8 cellular contexts compared by ENCODE assay signal in the genomic region with DNA sequence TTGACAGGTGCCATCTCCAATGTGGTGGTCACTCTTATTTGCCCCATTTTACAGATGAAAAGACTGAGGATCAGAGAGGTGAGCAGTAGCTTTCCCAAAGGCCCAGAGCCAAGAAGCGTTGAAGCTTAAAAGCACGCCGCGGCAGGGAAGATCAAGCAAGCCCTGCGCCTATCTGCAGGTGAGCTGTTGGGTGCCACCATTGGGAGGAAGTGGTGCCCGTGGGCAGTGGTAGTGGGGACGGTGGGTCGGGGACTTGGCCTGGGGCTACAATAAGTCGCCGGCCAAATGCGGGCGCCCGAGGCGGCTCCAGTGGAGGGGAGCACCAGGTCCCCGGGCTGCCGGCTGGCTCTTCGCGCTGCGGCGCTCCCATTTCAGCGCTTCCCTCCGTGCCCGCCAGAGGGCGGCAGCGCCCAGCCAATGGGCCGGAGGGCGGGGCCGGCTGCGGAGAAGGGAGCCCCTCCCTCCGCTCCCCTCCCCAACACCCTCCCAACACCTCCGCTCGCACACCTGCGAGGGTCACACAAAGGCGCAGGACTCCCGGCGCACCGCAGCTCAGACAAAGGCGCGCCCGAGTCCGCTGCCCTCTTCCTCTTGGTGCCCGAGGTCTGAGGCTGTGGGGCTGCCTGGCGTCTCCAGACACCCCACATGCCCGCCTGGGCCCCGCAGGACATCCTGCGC. TPM values are rescaled to one million over a fixed set of nuclear protein-coding genes. Genes with fewer than 3 reads are reported as not detected.
DNase-seq lines count a peak whose midpoint lies in the region; ATAC-seq and TF ChIP-seq lines count a peak whose summit lies in the region.

No MANE protein-coding gene starts in this region.

- WGBS in mesodermal cell (ENCODE audit: insufficient coverage in 2 of 2), 2 experiments: 11 to 17% methylated on average over 26 to 36 of the region's 46 CpGs

- ATAC-seq in HG03432 (IDR thresholded peaks at IDR 0.05; ENCODE audit: unreplicated experiment): peak; percentile 35
- ATAC-seq in activated CD8-positive, alpha-beta T cell treated with anti-CD3 and anti-CD28 coated beads, Interleukin-2, amount 10 ng/mL, durations not matched to agents 7 days and 5 days: peak; percentile 71
- ATAC-seq in effector memory CD8-positive, alpha-beta T cell (replicated peaks): peak; percentile 66

- H3K27ac ChIP-seq in mesodermal cell (ENCODE audit: low read depth, low read length, severe bottlenecking): no peak overlapping the region

- peak overlapping the region; percentile 86 for H3K4me3 Mint-ChIP-seq in activated CD8-positive, alpha-beta T cell treated with anti-CD3 and anti-CD28 coated beads, Interleukin-2, amount 10 ng/mL, durations not matched to agents 7 days and 5 days
- H3K4me3 Mint-ChIP-seq in effector memory CD8-positive, alpha-beta T cell: peak overlapping the region; percentile 80 to 96

- no peaks in the 10 kb centered on the region for H3K27me3 ChIP-seq in GM06990 (replicated peaks; ENCODE audit: control insufficient read depth, insufficient read depth, low read length)

- no peaks in the 10 kb centered on the region for H3K27me3 Mint-ChIP-seq in activated CD8-positive, alpha-beta T cell treated with anti-CD3 and anti-CD28 coated beads, Interleukin-2, amount 10 ng/mL, durations not matched to agents 7 days and 5 days (ENCODE audit: low read depth)
- H3K27me3 Mint-ChIP-seq in effector memory CD8-positive, alpha-beta T cell: no peaks in the 10 kb centered on the region

- H3K4me3 ChIP-seq in GM06990 (replicated peaks; ENCODE audit: low read depth, low read length): peak overlapping the region; percentile 68
- H3K4me3 ChIP-seq in mesodermal cell (ENCODE audit: extremely low read depth, insufficient read depth, low read length, poor library complexity, severe bottlenecking): peak overlapping the region; percentile 28

- TF ChIP-seq CTCF in GM06990 (IDR thresholded peaks at IDR 0.05; ENCODE audit: insufficient read depth, low read length, poor library complexity, severe bottlenecking): peak; percentile 91

- H3K36me3 Mint-ChIP-seq in activated CD8-positive, alpha-beta T cell treated with anti-CD3 and anti-CD28 coated beads, Interleukin-2, amount 10 ng/mL, durations not matched to agents 7 days and 5 days (ENCODE audit: low read depth): no peaks in the 10 kb centered on the region
- peaks cover 19% of the 10 kb centered on the region for H3K36me3 Mint-ChIP-seq in effector memory CD8-positive, alpha-beta T cell (ENCODE audit: insufficient read depth)

- H3K9me3 Mint-ChIP-seq in activated CD8-positive, alpha-beta T cell treated with anti-CD3 and anti-CD28 coated beads, Interleukin-2, amount 10 ng/mL, durations not matched to agents 7 days and 5 days (ENCODE audit: insufficient read depth): no peaks in the 10 kb centered on the region
- H3K9me3 Mint-ChIP-seq in effector memory CD8-positive, alpha-beta T cell: no peaks in the 10 kb centered on the region

- CTCF ChIA-PET in activated CD8-positive, alpha-beta T cell treated with anti-CD3 and anti-CD28 coated beads, Interleukin-2, amount 10 ng/mL, durations not matched to agents 7 days and 5 days (lab: Charles Lee): interaction anchor here (0.7 to 4.2 kb wide), 41 partner anchors 10 to 307 kb away, joined by 3 to 46 read pairs (median 5); a partner anchor contains a TSS

- DNase-seq in GM06990 (ENCODE audit: extremely low read depth, insufficient read length): peak; percentile 89
- DNase-seq in NCI-H748 treated with DMSO at 0.1 percent for 48 hours (lab: John Stamatoyannopoulos, UW): peak; percentile 70
- peak; percentile 82 for DNase-seq in activated CD8-positive, alpha-beta T cell treated with anti-CD3 and anti-CD28 coated beads, Interleukin-2, amount 10 ng/mL, durations not matched to agents 7 days and 5 days
- DNase-seq in effector memory CD8-positive, alpha-beta T cell: peak; percentile 81 to 88 (median 86)
- DNase-seq in stimulated activated CD8-positive, alpha-beta memory T cell treated with anti-CD3 and anti-CD28 coated beads, Interleukin-15, amount 100 ng/mL, for 4 hours (ENCODE audit: low read depth in 2 of 2): peak; percentile 63 to 74
- DNase-seq in amniotic stem cell (lab: John Stamatoyannopoulos, UW): no peak

- POLR2A ChIA-PET in activated CD8-positive, alpha-beta T cell treated with anti-CD3 and anti-CD28 coated beads, Interleukin-2, amount 10 ng/mL, durations not matched to agents 7 days and 5 days (lab: Charles Lee): interaction anchor here (0.8 to 1.0 kb wide), 4 partner anchors 53 to 150 kb away, joined by 3 to 5 read pairs (median 4); no protein-coding TSS in a partner anchor

- H3K36me3 ChIP-seq in GM06990 (ENCODE audit: control insufficient read depth, insufficient read depth, low read length) (no peaks in the 10 kb centered on the region), mesodermal cell (ENCODE audit: control insufficient read depth, insufficient read depth, low read length) (no peaks in the 10 kb centered on the region)

- peaks cover 13% of the 10 kb centered on the region for H3K4me1 ChIP-seq in mesodermal cell (ENCODE audit: control insufficient read depth, insufficient read depth, low read length, poor library complexity, severe bottlenecking)

- peaks cover 65% of the 10 kb centered on the region for H3K4me1 Mint-ChIP-seq in activated CD8-positive, alpha-beta T cell treated with anti-CD3 and anti-CD28 coated beads, Interleukin-2, amount 10 ng/mL, durations not matched to agents 7 days and 5 days (ENCODE audit: low read depth)
- H3K4me1 Mint-ChIP-seq in effector memory CD8-positive, alpha-beta T cell (ENCODE audit: low read depth in 2 of 2): peaks cover 51 to 58% of the 10 kb centered on the region in 2 donors

- H3K9me3 ChIP-seq in mesodermal cell (ENCODE audit: control insufficient read depth, low read length): no peaks in the 10 kb centered on the region

- peak overlapping the region; percentile 65 for H3K27ac Mint-ChIP-seq in activated CD8-positive, alpha-beta T cell treated with anti-CD3 and anti-CD28 coated beads, Interleukin-2, amount 10 ng/mL, durations not matched to agents 7 days and 5 days
- peak overlapping the region; percentile 81 to 87 for H3K27ac Mint-ChIP-seq in effector memory CD8-positive, alpha-beta T cell

RNA-seq across cellular contexts. Expression of a gene that starts 0.7 kb away (rescaled TPM):
- 10 to 100 TPM; 15.7 to 16.3 TPM for total RNA-seq in activated CD8-positive, alpha-beta T cell treated with anti-CD3 and anti-CD28 coated beads, Interleukin-2, amount 10 ng/mL, durations not matched to agents 7 days and 5 days
- polyA plus RNA-seq in mesodermal cell (2013, experiment 1 of 2): 9.0 TPM
- 4.9 TPM for polyA plus RNA-seq in mesodermal cell (2013, experiment 2 of 2)

RNA-seq across cellular contexts. Expression of a gene that starts 57.0 kb away (rescaled TPM):
- total RNA-seq in activated CD8-positive, alpha-beta T cell treated with anti-CD3 and anti-CD28 coated beads, Interleukin-2, amount 10 ng/mL, durations not matched to agents 7 days and 5 days: 10 to 100 TPM; 14.0 to 14.3 TPM
- polyA plus RNA-seq in mesodermal cell (2013, experiment 1 of 2): 18.0 TPM
- 13.7 TPM for polyA plus RNA-seq in mesodermal cell (2013, experiment 2 of 2)
